Comparison of ENCODE assay signal across 8 cellular contexts in genomic region chr17:78923660-78924453, GRCh38. TPM values are rescaled to one million over a fixed set of nuclear protein-coding genes. Genes with fewer than 3 reads are reported as not detected.
A peak's percentile ranks its signal among the peaks of the same experiment; 100 is the strongest.
DNase-seq lines count a peak whose midpoint lies in the region; ATAC-seq and TF ChIP-seq lines count a peak whose summit lies in the region.

No MANE protein-coding gene starts in this region.

- TF ChIP-seq CTCF in foreskin keratinocyte (conservative IDR thresholded peaks at IDR 0.05) (no peak), neutrophil (IDR thresholded peaks at IDR 0.05) (no peak), type B pancreatic cell (conservative IDR thresholded peaks at IDR 0.05) (no peak)

- H3K36me3 ChIP-seq in neutrophil: peaks cover 13% of the 10 kb centered on the region

- H3K27ac ChIP-seq in foreskin keratinocyte (no peak overlapping the region), neutrophil (peak overlapping the region; percentile 99)

- H3K4me3 ChIP-seq in neutrophil (ENCODE audit: low read depth in 1 of 2, low read length in 1 of 2): peak overlapping the region; percentile 93 to 99

- no peaks in the 10 kb centered on the region for H3K9me3 ChIP-seq in neutrophil

- H3K4me1 Mint-ChIP-seq in activated T-cell treated with anti-CD3 and anti-CD28 coated beads, Interleukin-2, amount 50 U/mL, for 72 hours (ENCODE audit: low read depth): peaks cover 18% of the 10 kb centered on the region
- H3K4me1 Mint-ChIP-seq in type B pancreatic cell (ENCODE audit: unreplicated experiment): peaks cover 50% of the 10 kb centered on the region

- peak overlapping the region; percentile 72 to 75 for H3K4me3 Mint-ChIP-seq in activated T-cell treated with anti-CD3 and anti-CD28 coated beads, Interleukin-2, amount 50 U/mL, for 72 hours
- H3K4me3 Mint-ChIP-seq in type B pancreatic cell: peak overlapping the region; percentile 90

- peaks cover 21% of the 10 kb centered on the region for H3K27me3 ChIP-seq in foreskin keratinocyte
- no peaks in the 10 kb centered on the region for H3K27me3 ChIP-seq in neutrophil

- ATAC-seq in GM21423 (IDR thresholded peaks at IDR 0.05; ENCODE audit: unreplicated experiment) (peak; percentile 60), foreskin keratinocyte (peak; percentile 72)
- peak; percentile 55 to 68 for ATAC-seq in activated T-cell treated with anti-CD3 and anti-CD28 coated beads, Interleukin-2, amount 50 U/mL, for 72 hours (replicated peaks in 1 of 2)

- H3K27me3 Mint-ChIP-seq in activated T-cell treated with anti-CD3 and anti-CD28 coated beads, Interleukin-2, amount 50 U/mL, for 72 hours (ENCODE audit: low read depth): peaks cover 9% of the 10 kb centered on the region
- no peaks in the 10 kb centered on the region for H3K27me3 Mint-ChIP-seq in type B pancreatic cell

- H3K4me1 ChIP-seq in foreskin keratinocyte (no peaks in the 10 kb centered on the region), neutrophil (ENCODE audit: control insufficient read depth in 1 of 2, insufficient read depth in 1 of 2, low read depth in 1 of 2, low read length in 1 of 2) (peaks cover 57% of the 10 kb centered on the region in 2 experiments)

- DNase-seq in NOMO-1 (lab: John Stamatoyannopoulos, UW; ENCODE audit: unreplicated experiment in 2 of 2): peak; percentile 71 to 72
- DNase-seq in activated T-cell treated with anti-CD3 and anti-CD28 coated beads, Interleukin-2, amount 50 U/mL, for 72 hours: peak; percentile 65 to 68
- DNase-seq in foreskin keratinocyte: peak in 1 of 2 donors; percentile 50
- no peak for DNase-seq in type B pancreatic cell (ENCODE audit: extremely low spot score, unreplicated experiment)
- no peak for DNase-seq in dedifferentiated amniotic fluid mesenchymal stem cell (ENCODE audit: extremely low spot score)
- no peak for DNase-seq in OCI-M1 (lab: John Stamatoyannopoulos, UW)

- H3K9me3 Mint-ChIP-seq in activated T-cell treated with anti-CD3 and anti-CD28 coated beads, Interleukin-2, amount 50 U/mL, for 72 hours: no peaks in the 10 kb centered on the region
- H3K9me3 Mint-ChIP-seq in type B pancreatic cell: no peaks in the 10 kb centered on the region

- no peaks in the 10 kb centered on the region for H3K36me3 Mint-ChIP-seq in activated T-cell treated with anti-CD3 and anti-CD28 coated beads, Interleukin-2, amount 50 U/mL, for 72 hours (ENCODE audit: insufficient read depth in 2 of 2)
- H3K36me3 Mint-ChIP-seq in type B pancreatic cell: peaks cover 9% of the 10 kb centered on the region

- no peak overlapping the region for H3K27ac Mint-ChIP-seq in activated T-cell treated with anti-CD3 and anti-CD28 coated beads, Interleukin-2, amount 50 U/mL, for 72 hours
- peak overlapping the region; percentile 86 for H3K27ac Mint-ChIP-seq in type B pancreatic cell

RNA-seq across cellular contexts. Expression of gene TIMP2, which starts 1.3 kb away (rescaled TPM):
- total RNA-seq in activated T-cell treated with anti-CD3 and anti-CD28 coated beads, Interleukin-2, amount 50 U/mL, for 72 hours: 1 to 10 TPM; 2.6 to 4.1 TPM
- total RNA-seq in foreskin keratinocyte (7.5 and 11.2 TPM in 2 replicates), type B pancreatic cell (ENCODE audit: low replicate concordance) (125 and 192 TPM in 2 replicates)
- polyA plus RNA-seq in foreskin keratinocyte: 6.3 and 8.3 TPM in 2 replicates

RNA-seq across cellular contexts. Expression of gene CEP295NL, which starts 20.9 kb away (rescaled TPM):
- under 1 TPM; 0.12 to 0.19 TPM for total RNA-seq in activated T-cell treated with anti-CD3 and anti-CD28 coated beads, Interleukin-2, amount 50 U/mL, for 72 hours
- total RNA-seq in foreskin keratinocyte (0.04 TPM in 1 of 2 replicates, not detected in the other), type B pancreatic cell (ENCODE audit: low replicate concordance) (3.8 and 4.4 TPM in 2 replicates)
- polyA plus RNA-seq in foreskin keratinocyte: not detected in 2 replicates

RNA-seq across cellular contexts. Expression of gene LGALS3BP, which starts 55.9 kb away (rescaled TPM):
- total RNA-seq in activated T-cell treated with anti-CD3 and anti-CD28 coated beads, Interleukin-2, amount 50 U/mL, for 72 hours: 10 to 100 TPM; 23.1 to 28.2 TPM
- total RNA-seq in foreskin keratinocyte (339 and 389 TPM in 2 replicates), type B pancreatic cell (ENCODE audit: low replicate concordance) (154 and 202 TPM in 2 replicates)
- polyA plus RNA-seq in foreskin keratinocyte: 375 and 407 TPM in 2 replicates

Comparison
In these comparisons a context has a peak if more than half of its experiments do, and no peak if none do; other contexts are left out.
1. DNase-seq: peak in NOMO-1 (2 of 2) and activated T-cell treated with anti-CD3 and anti-CD28 coated beads, Interleukin-2, amount 50 U/mL, for 72 hours (2 of 2); none in type B pancreatic cell (single experiment), dedifferentiated amniotic fluid mesenchymal stem cell (single experiment) and OCI-M1 (single experiment).
2. RNA of gene TIMP2, which starts 1.3 kb away (total RNA-seq): 125 to 192 TPM in type B pancreatic cell; 7.5 to 11.2 TPM in foreskin keratinocyte and 2.6 to 4.1 TPM in activated T-cell treated with anti-CD3 and anti-CD28 coated beads, Interleukin-2, amount 50 U/mL, for 72 hours; every median in the first group is over 10 times any median in the second.
3. Peak in every context shown above with its lines, with median percentiles within 50 percentile points of each other: ATAC-seq.